In the genomic region with DNA sequence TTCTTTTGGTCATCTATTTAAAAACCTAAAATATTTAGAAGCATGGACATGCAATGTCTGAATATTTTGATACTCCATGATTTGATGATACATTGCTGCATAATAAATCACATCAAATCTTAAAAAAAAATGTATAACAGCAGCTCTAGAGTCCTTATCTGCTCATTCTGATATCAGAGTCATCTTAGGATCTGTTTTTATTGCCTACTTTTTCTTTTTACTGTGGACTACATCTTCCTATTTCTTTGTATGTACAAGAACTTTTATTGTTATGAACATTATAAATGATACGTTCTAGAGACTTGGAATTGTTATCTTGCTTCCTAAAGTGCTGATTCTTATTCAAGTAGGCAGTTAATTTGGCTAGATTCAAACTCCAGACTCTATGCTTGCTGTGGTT, we compare ENCODE assay signal across 29 cellular contexts.
DNase-seq lines count a peak whose midpoint lies in the region; ATAC-seq and TF ChIP-seq lines count a peak whose summit lies in the region.
"Had no signal": no experiment of that assay in that cellular context is flagged by ENCODE, and none has a peak within 500 bp of the region (broad histone marks: within the 10 kb centered on the region; RNA-seq: fewer than 3 reads in every experiment).

No MANE protein-coding gene starts in this region.

- H3K4me1 ChIP-seq in HEK293 (ENCODE audit: control insufficient read depth, insufficient read depth, low read length) = no peaks in the 10 kb centered on the region
- H3K4me1 ChIP-seq: A549; BE2C; BLaER1; BLaER1 treated with 17β-estradiol and CSF1 and Interleukin-3, amounts not matched to agents 10 nM and 100 nM; Caco-2 had no signal

- no peaks in the 10 kb centered on the region; the same call in 1 of the 2 replicates for H3K9me3 ChIP-seq in HEK293 (ENCODE audit: control insufficient read depth, insufficient read depth, low read depth, low read length)
- H3K9me3 ChIP-seq: BE2C had no signal

- ATAC-seq in HG03135 (IDR thresholded peaks at IDR 0.05; ENCODE audit: unreplicated experiment) = no peak
- ATAC-seq: A549; CD8-positive, alpha-beta T cell had no signal

- H3K4me3 ChIP-seq in HEK293 (ENCODE audit: low read depth, low read length) = no peak overlapping the region
- H3K4me3 ChIP-seq: A549; BLaER1; BLaER1 treated with 17β-estradiol and CSF1 and Interleukin-3, amounts not matched to agents 10 nM and 100 nM had no signal

- no peaks in the 10 kb centered on the region for H3K36me3 ChIP-seq in HEK293 (ENCODE audit: control insufficient read depth in 2 of 2, insufficient read depth in 1 of 2, low read length in 2 of 2)
- H3K36me3 ChIP-seq: BE2C; BLaER1; BLaER1 treated with 17β-estradiol and CSF1 and Interleukin-3, amounts not matched to agents 10 nM and 100 nM had no signal

- TF ChIP-seq CTCF in HEK293 (tag by site-specific recombination; IDR thresholded peaks at IDR 0.05) = no peak

- H3K27ac ChIP-seq in HEK293 (ENCODE audit: extremely low read depth, low read depth, low read length) = no peak overlapping the region
- H3K27ac ChIP-seq: 22Rv1; A549; BLaER1; BLaER1 treated with 17β-estradiol and CSF1 and Interleukin-3, amounts not matched to agents 10 nM and 100 nM; C4-2B had no signal

- CTCF ChIA-PET in HEK293 (lab: Yijun Ruan, JAX) = interaction anchor here (0.7 kb wide), 1 partner anchor 247 kb away, joined by 5 read pairs; no protein-coding TSS in a partner anchor

- peak; percentile 4 for DNase-seq in OCI-M1 (lab: John Stamatoyannopoulos, UW)
- no peak for DNase-seq in AG08395 (ENCODE audit: low spot score)
- DNase-seq: 8988T; ACHN; AML-193; BE2C; C1 segment of cervical spinal cord; Caco-2; Calu3; CD4-positive, alpha-beta memory T cell; CD4-positive, alpha-beta T cell; CD4-positive, CD25-positive, alpha-beta regulatory T cell; CD8-positive, alpha-beta memory T cell; CD8-positive, alpha-beta T cell; COR-L47; DMS 273 treated with DMSO at 0.1 percent for 48 hours; DMS153; DMS53; DMS79; DMS79 treated with DMSO at 0.1 percent for 48 hours; DND-41; EL had no signal

- POLR2A ChIA-PET in HEK293 (lab: Yijun Ruan, JAX) = no interaction called here

TF ChIP-seq in HEK293, 187 proteins besides CTCF, POLR2A, EP300 and RAD21:
- peak; percentile 58 for TF ChIP-seq SETDB1 (IDR thresholded peaks at IDR 0.05; ENCODE audit: insufficient read length, low read length)
- TF ChIP-seq, protein P1, sequence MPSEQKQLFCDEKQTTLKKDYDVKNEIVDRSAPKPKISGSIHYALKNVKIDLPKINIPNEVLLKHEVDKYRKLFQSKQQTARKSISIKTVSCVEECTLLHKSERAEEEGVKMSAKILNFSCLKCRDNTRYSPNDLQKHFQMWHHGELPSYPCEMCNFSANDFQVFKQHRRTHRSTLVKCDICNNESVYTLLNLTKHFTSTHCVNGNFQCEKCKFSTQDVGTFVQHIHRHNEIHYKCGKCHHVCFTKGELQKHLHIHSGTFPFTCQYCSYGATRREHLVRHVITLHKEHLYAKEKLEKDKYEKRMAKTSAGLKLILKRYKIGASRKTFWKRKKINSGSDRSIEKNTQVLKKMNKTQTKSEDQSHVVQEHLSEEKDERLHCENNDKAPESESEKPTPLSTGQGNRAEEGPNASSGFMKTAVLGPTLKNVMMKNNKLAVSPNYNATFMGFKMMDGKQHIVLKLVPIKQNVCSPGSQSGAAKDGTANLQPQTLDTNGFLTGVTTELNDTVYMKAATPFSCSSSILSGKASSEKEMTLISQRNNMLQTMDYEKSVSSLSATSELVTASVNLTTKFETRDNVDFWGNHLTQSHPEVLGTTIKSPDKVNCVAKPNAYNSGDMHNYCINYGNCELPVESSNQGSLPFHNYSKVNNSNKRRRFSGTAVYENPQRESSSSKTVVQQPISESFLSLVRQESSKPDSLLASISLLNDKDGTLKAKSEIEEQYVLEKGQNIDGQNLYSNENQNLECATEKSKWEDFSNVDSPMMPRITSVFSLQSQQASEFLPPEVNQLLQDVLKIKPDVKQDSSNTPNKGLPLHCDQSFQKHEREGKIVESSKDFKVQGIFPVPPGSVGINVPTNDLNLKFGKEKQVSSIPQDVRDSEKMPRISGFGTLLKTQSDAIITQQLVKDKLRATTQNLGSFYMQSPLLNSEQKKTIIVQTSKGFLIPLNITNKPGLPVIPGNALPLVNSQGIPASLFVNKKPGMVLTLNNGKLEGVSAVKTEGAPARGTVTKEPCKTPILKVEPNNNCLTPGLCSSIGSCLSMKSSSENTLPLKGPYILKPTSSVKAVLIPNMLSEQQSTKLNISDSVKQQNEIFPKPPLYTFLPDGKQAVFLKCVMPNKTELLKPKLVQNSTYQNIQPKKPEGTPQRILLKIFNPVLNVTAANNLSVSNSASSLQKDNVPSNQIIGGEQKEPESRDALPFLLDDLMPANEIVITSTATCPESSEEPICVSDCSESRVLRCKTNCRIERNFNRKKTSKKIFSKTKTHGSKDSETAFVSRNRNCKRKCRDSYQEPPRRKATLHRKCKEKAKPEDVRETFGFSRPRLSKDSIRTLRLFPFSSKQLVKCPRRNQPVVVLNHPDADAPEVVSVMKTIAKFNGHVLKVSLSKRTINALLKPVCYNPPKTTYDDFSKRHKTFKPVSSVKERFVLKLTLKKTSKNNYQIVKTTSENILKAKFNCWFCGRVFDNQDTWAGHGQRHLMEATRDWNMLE (tag by site-specific recombination; conservative IDR thresholded peaks at IDR 0.05; ENCODE audit: low read depth) = no peak
- TF ChIP-seq, protein P2, sequence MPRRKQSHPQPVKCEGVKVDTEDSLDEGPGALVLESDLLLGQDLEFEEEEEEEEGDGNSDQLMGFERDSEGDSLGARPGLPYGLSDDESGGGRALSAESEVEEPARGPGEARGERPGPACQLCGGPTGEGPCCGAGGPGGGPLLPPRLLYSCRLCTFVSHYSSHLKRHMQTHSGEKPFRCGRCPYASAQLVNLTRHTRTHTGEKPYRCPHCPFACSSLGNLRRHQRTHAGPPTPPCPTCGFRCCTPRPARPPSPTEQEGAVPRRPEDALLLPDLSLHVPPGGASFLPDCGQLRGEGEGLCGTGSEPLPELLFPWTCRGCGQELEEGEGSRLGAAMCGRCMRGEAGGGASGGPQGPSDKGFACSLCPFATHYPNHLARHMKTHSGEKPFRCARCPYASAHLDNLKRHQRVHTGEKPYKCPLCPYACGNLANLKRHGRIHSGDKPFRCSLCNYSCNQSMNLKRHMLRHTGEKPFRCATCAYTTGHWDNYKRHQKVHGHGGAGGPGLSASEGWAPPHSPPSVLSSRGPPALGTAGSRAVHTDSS (tag by site-specific recombination; IDR thresholded peaks at IDR 0.05) = no peak
- no peak for TF ChIP-seq ZNF626 (tag by site-specific recombination; IDR thresholded peaks at IDR 0.05)
